20 cellular contexts compared by ENCODE assay signal in genomic region chr6:100454571-100455229, GRCh38. TPM values are rescaled to one million over a fixed set of nuclear protein-coding genes. Genes with fewer than 3 reads are reported as not detected.
DNase-seq lines count a peak whose midpoint lies in the region; ATAC-seq, FAIRE-seq and TF ChIP-seq lines count a peak whose summit lies in the region.
"Had no signal": no experiment of that assay in that cellular context is flagged by ENCODE, and none has a peak within 500 bp of the region (broad histone marks: within the 10 kb centered on the region; RNA-seq: fewer than 3 reads in every experiment).

No MANE protein-coding gene starts in this region.

- H3K4me3 ChIP-seq in astrocyte of the spinal cord (ENCODE audit: low read depth, low read length) (no peak overlapping the region), SJCRH30 (no peak overlapping the region), tibial nerve (no peak overlapping the region)
- H3K4me3 ChIP-seq: GM12878, SK-N-MC, suprapubic skin had no signal

- H3K9me3 ChIP-seq in SJCRH30 (replicated peaks) (no peaks in the 10 kb centered on the region; the same call in 1 of the 2 replicates), tibial nerve (peaks cover 0 to 9% (median 0%) of the 10 kb centered on the region in 4 donors)
- H3K9me3 ChIP-seq: Caco-2, suprapubic skin had no signal

- no peak for DNase-seq in activated naive CD8-positive, alpha-beta T cell treated with anti-CD3 and anti-CD28 coated beads, Interleukin-2, amount 10 ng/mL, durations not matched to agents 7 days and 5 days
- DNase-seq in activated naive CD8-positive, alpha-beta T cell treated with anti-CD3 and anti-CD28 coated beads for 36 hours, result no peak
- DNase-seq in astrocyte of the spinal cord (ENCODE audit: low read depth, low spot score) (peak; percentile 51), SJCRH30 (no peak), tibial nerve (ENCODE audit: low spot score in 2 of 2) (no peak)
- DNase-seq in stimulated activated naive B cell treated with anti-CD40 and anti-IgM and Interleukin-4, amounts not matched to agents 10 μg/mL and 1 μg/mL and 100 μg/mL, for 72 hours, result no peak
- DNase-seq: Caco-2; NCI-H187 treated with DMSO at 0.1 percent for 48 hours; stimulated activated CD4-positive, alpha-beta T cell treated with anti-CD3 and anti-CD28 coated beads, Interleukin-4, amount 100 ng/mL, for 1 hour; stimulated activated CD8-positive, alpha-beta memory T cell treated with anti-CD3 and anti-CD28 coated beads, Interleukin-4, amount 100 ng/mL, for 48 hours had no signal

- H3K27me3 ChIP-seq in SJCRH30 (no peaks in the 10 kb centered on the region), tibial nerve (peaks cover 7 to 99% of the 10 kb centered on the region in 2 donors)

- no peak for TF ChIP-seq EP300 in tibial nerve (IDR thresholded peaks at IDR 0.05)

- H3K27ac Mint-ChIP-seq in activated naive CD8-positive, alpha-beta T cell treated with anti-CD3 and anti-CD28 coated beads, Interleukin-2, amount 10 ng/mL, durations not matched to agents 7 days and 5 days, result peak overlapping the region; percentile 80
- no peak overlapping the region for H3K27ac Mint-ChIP-seq in activated naive CD8-positive, alpha-beta T cell treated with anti-CD3 and anti-CD28 coated beads for 36 hours
- H3K27ac Mint-ChIP-seq in stimulated activated naive B cell treated with anti-CD40 and anti-IgM and Interleukin-4, amounts not matched to agents 10 μg/mL and 1 μg/mL and 100 μg/mL, for 72 hours, result peak overlapping the region; percentile 88
- H3K27ac Mint-ChIP-seq: activated T-helper 17 cell treated with anti-CD3 and anti-CD28 coated beads, Interleukin-2, amount 50 U/mL, for 72 hours; mesothelial cell of epicardium had no signal

- no peaks in the 10 kb centered on the region for H3K36me3 Mint-ChIP-seq in activated naive CD8-positive, alpha-beta T cell treated with anti-CD3 and anti-CD28 coated beads, Interleukin-2, amount 10 ng/mL, durations not matched to agents 7 days and 5 days
- peaks cover 18% of the 10 kb centered on the region for H3K36me3 Mint-ChIP-seq in activated naive CD8-positive, alpha-beta T cell treated with anti-CD3 and anti-CD28 coated beads for 36 hours
- peaks cover 3 to 9% of the 10 kb centered on the region in 2 donors for H3K36me3 Mint-ChIP-seq in stimulated activated naive B cell treated with anti-CD40 and anti-IgM and Interleukin-4, amounts not matched to agents 10 μg/mL and 1 μg/mL and 100 μg/mL, for 72 hours
- H3K36me3 Mint-ChIP-seq: mesothelial cell of epicardium had no signal

- H3K27me3 Mint-ChIP-seq in activated naive CD8-positive, alpha-beta T cell treated with anti-CD3 and anti-CD28 coated beads, Interleukin-2, amount 10 ng/mL, durations not matched to agents 7 days and 5 days, result no peaks in the 10 kb centered on the region
- H3K27me3 Mint-ChIP-seq in activated naive CD8-positive, alpha-beta T cell treated with anti-CD3 and anti-CD28 coated beads for 36 hours, result no peaks in the 10 kb centered on the region
- peaks cover 39 to 58% of the 10 kb centered on the region in 2 donors for H3K27me3 Mint-ChIP-seq in stimulated activated naive B cell treated with anti-CD40 and anti-IgM and Interleukin-4, amounts not matched to agents 10 μg/mL and 1 μg/mL and 100 μg/mL, for 72 hours

- 14% methylated on average over 14 of the region's 14 CpGs for WGBS in tibial nerve, 2 donors

- H3K27ac ChIP-seq in SJCRH30 (no peak overlapping the region), tibial nerve (no peak overlapping the region)
- H3K27ac ChIP-seq: epithelial cell of prostate, SK-N-MC, suprapubic skin had no signal

- peaks cover 5% of the 10 kb centered on the region for H3K9me3 Mint-ChIP-seq in activated naive CD8-positive, alpha-beta T cell treated with anti-CD3 and anti-CD28 coated beads, Interleukin-2, amount 10 ng/mL, durations not matched to agents 7 days and 5 days
- peaks cover 23% of the 10 kb centered on the region for H3K9me3 Mint-ChIP-seq in activated naive CD8-positive, alpha-beta T cell treated with anti-CD3 and anti-CD28 coated beads for 36 hours
- H3K9me3 Mint-ChIP-seq in stimulated activated naive B cell treated with anti-CD40 and anti-IgM and Interleukin-4, amounts not matched to agents 10 μg/mL and 1 μg/mL and 100 μg/mL, for 72 hours, result peaks cover 9% of the 10 kb centered on the region in 2 donors
- H3K9me3 Mint-ChIP-seq: activated T-helper 17 cell treated with anti-CD3 and anti-CD28 coated beads, Interleukin-2, amount 50 U/mL, for 72 hours; mesothelial cell of epicardium had no signal

- peaks cover 3% of the 10 kb centered on the region for H3K4me1 Mint-ChIP-seq in activated naive CD8-positive, alpha-beta T cell treated with anti-CD3 and anti-CD28 coated beads, Interleukin-2, amount 10 ng/mL, durations not matched to agents 7 days and 5 days
- peaks cover 3% of the 10 kb centered on the region for H3K4me1 Mint-ChIP-seq in activated naive CD8-positive, alpha-beta T cell treated with anti-CD3 and anti-CD28 coated beads for 36 hours
- peaks cover 6 to 7% of the 10 kb centered on the region in 2 donors for H3K4me1 Mint-ChIP-seq in stimulated activated naive B cell treated with anti-CD40 and anti-IgM and Interleukin-4, amounts not matched to agents 10 μg/mL and 1 μg/mL and 100 μg/mL, for 72 hours
- H3K4me1 Mint-ChIP-seq: activated T-helper 17 cell treated with anti-CD3 and anti-CD28 coated beads, Interleukin-2, amount 50 U/mL, for 72 hours had no signal

- H3K4me3 Mint-ChIP-seq in activated naive CD8-positive, alpha-beta T cell treated with anti-CD3 and anti-CD28 coated beads, Interleukin-2, amount 10 ng/mL, durations not matched to agents 7 days and 5 days, result no peak overlapping the region
- no peak overlapping the region for H3K4me3 Mint-ChIP-seq in activated naive CD8-positive, alpha-beta T cell treated with anti-CD3 and anti-CD28 coated beads for 36 hours
- H3K4me3 Mint-ChIP-seq in stimulated activated naive B cell treated with anti-CD40 and anti-IgM and Interleukin-4, amounts not matched to agents 10 μg/mL and 1 μg/mL and 100 μg/mL, for 72 hours, result no peak overlapping the region
- H3K4me3 Mint-ChIP-seq: activated T-helper 17 cell treated with anti-CD3 and anti-CD28 coated beads, Interleukin-2, amount 50 U/mL, for 72 hours had no signal

- POLR2A ChIA-PET in activated naive CD8-positive, alpha-beta T cell treated with anti-CD3 and anti-CD28 coated beads, Interleukin-2, amount 10 ng/mL, durations not matched to agents 7 days and 5 days (lab: Charles Lee), result no interaction called here

- TF ChIP-seq CTCF in astrocyte of the spinal cord (IDR thresholded peaks at IDR 0.05; ENCODE audit: low read depth, low read length) (no peak), tibial nerve (IDR thresholded peaks at IDR 0.05) (no peak)

- in situ Hi-C loops in astrocyte of the spinal cord (cut with HindIII; ENCODE audit: low sequenced_read_pairs), result loop anchor here (25.0 kb wide), 1 partner anchor 342 kb away; no protein-coding TSS in a partner anchor

- H3K36me3 ChIP-seq in SJCRH30 (no peaks in the 10 kb centered on the region), tibial nerve (no peaks in the 10 kb centered on the region)
- H3K36me3 ChIP-seq: suprapubic skin had no signal

- ATAC-seq in activated naive CD8-positive, alpha-beta T cell treated with anti-CD3 and anti-CD28 coated beads, Interleukin-2, amount 10 ng/mL, durations not matched to agents 7 days and 5 days (ENCODE audit: low read depth), result no peak
- no peak for ATAC-seq in stimulated activated naive B cell treated with anti-CD40 and anti-IgM and Interleukin-4, amounts not matched to agents 10 μg/mL and 1 μg/mL and 100 μg/mL, for 72 hours (replicated peaks)
- ATAC-seq in HG03025 (IDR thresholded peaks at IDR 0.05; ENCODE audit: low FRiP score, unreplicated experiment), result no peak
- ATAC-seq: activated T-helper 17 cell treated with anti-CD3 and anti-CD28 coated beads, Interleukin-2, amount 50 U/mL, for 72 hours; GM12878 had no signal

- H3K4me1 ChIP-seq in SJCRH30 (no peaks in the 10 kb centered on the region), tibial nerve (peaks cover 0 to 39% (median 2%) of the 10 kb centered on the region in 4 donors)
- H3K4me1 ChIP-seq: Caco-2 had no signal

- TF ChIP-seq POLR2A in tibial nerve (IDR thresholded peaks at IDR 0.05), result no peak

- FAIRE-seq in islet of Langerhans (lab: Jason Lieb, UNC), result peak; percentile 5
- FAIRE-seq: GM12878, H54 had no signal

RNA-seq across cellular contexts. Expression of gene SIM1, which starts 10.0 kb away (rescaled TPM):
- not detected for total RNA-seq in activated naive CD8-positive, alpha-beta T cell treated with anti-CD3 and anti-CD28 coated beads, Interleukin-2, amount 10 ng/mL, durations not matched to agents 7 days and 5 days
- not detected for total RNA-seq in activated naive CD8-positive, alpha-beta T cell treated with anti-CD3 and anti-CD28 coated beads for 36 hours
- 0.99 and 1.2 TPM in 2 replicates for total RNA-seq in SJCRH30 (2014; rRNA removed; shearing (Covaris generic))
- total RNA-seq in tibial nerve, result not detected
- total RNA-seq: activated T-helper 17 cell treated with anti-CD3 and anti-CD28 coated beads, Interleukin-2, amount 50 U/mL, for 72 hours; Caco-2; GM12878; mesothelial cell of epicardium; NCI-H460 had no signal
